Comparison of ENCODE assay signal across 1 cellular context in the genomic region with DNA sequence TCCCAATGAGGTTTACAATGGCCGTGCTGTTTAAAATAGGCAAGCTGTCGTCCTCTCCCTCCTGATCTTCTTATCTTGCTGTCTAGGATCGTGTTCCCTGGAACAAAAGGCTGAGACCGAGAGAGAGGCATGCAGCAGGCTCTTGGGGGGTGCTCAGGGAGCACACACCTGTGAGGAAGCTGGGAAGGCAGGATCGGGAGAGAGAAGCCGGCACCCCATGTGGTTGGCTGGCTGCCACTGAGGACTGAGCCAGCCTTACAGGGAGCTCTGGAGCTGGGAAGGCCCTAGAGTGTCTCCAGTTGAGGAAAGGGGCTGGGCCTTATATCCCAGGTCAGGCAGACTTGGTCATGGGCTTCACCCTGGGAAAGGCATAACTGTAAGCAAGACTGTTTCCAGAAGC.
TF ChIP-seq lines count a peak whose summit lies in the region.

No MANE protein-coding gene starts in this region.

TF ChIP-seq in HCT116, 20 proteins besides CTCF, POLR2A, EP300 and RAD21 (continued from another document):
- TF ChIP-seq, protein P1, sequence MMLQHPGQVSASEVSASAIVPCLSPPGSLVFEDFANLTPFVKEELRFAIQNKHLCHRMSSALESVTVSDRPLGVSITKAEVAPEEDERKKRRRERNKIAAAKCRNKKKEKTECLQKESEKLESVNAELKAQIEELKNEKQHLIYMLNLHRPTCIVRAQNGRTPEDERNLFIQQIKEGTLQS (IDR thresholded peaks at IDR 0.05) = no peak
- TF ChIP-seq SIN3A (IDR thresholded peaks at IDR 0.05; ENCODE audit: low read depth) = no peak
- TF ChIP-seq CBX3 (IDR thresholded peaks at IDR 0.05; ENCODE audit: low read depth) = no peak
- no peak for TF ChIP-seq TCF7L2 (IDR thresholded peaks at IDR 0.05; ENCODE audit: borderline replicate concordance, extremely low read depth, insufficient read depth, insufficient read length)
- TF ChIP-seq ELF1 (IDR thresholded peaks at IDR 0.05; ENCODE audit: borderline replicate concordance, low read depth) = no peak
- TF ChIP-seq EZH2phosphoT487 (IDR thresholded peaks at IDR 0.05; ENCODE audit: borderline replicate concordance) = no peak
- TF ChIP-seq, protein P2, sequence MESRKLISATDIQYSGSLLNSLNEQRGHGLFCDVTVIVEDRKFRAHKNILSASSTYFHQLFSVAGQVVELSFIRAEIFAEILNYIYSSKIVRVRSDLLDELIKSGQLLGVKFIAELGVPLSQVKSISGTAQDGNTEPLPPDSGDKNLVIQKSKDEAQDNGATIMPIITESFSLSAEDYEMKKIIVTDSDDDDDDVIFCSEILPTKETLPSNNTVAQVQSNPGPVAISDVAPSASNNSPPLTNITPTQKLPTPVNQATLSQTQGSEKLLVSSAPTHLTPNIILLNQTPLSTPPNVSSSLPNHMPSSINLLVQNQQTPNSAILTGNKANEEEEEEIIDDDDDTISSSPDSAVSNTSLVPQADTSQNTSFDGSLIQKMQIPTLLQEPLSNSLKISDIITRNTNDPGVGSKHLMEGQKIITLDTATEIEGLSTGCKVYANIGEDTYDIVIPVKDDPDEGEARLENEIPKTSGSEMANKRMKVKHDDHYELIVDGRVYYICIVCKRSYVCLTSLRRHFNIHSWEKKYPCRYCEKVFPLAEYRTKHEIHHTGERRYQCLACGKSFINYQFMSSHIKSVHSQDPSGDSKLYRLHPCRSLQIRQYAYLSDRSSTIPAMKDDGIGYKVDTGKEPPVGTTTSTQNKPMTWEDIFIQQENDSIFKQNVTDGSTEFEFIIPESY (IDR thresholded peaks at IDR 0.05; ENCODE audit: extremely low read depth, insufficient replicate concordance, low read length) = no peak
- TF ChIP-seq YY1 (IDR thresholded peaks at IDR 0.05; ENCODE audit: extremely low read depth, insufficient replicate concordance, low read depth, low read length) = no peak
